In the genomic region with DNA sequence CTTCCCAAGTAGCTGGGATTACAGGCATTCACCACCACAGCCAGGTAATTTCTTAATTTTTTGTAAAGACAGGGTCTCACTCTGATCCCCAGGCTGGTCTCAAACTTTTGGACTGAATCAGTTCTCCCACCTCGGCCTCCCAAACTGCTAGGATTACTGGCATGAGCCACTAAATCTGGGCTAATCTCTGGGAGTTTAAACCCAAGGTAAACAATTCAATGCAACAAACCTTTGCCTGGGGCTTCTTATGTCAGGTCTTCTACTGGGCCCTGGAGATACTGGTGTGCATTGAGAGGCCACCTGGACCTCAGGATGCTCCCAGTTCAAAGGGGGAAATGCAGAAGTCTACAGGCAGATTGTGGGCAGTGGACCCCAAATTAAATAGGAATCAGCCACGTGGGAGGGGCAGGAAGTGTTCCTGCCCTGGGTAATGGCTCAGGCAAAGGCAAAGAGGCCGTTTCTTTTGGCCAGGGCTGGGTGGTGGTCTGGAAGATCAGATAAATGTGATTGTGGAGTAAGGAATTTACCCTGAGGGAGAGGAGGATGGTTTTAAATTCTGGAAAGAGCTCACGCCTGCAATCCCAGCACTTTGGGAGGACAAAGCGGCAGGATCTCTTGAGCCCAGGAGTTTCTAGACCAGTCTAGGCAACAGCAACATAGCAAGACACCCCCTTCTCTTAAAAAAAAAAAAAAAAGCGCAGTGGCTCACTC, we compare ENCODE assay signal across 16 cellular contexts. TPM values are rescaled to one million over a fixed set of nuclear protein-coding genes. Genes with fewer than 3 reads are reported as not detected.
A peak's percentile ranks its signal among the peaks of the same experiment; 100 is the strongest.
DNase-seq lines count a peak whose midpoint lies in the region; ATAC-seq and TF ChIP-seq lines count a peak whose summit lies in the region.
"Had no signal": no experiment of that assay in that cellular context is flagged by ENCODE, and none has a peak within 500 bp of the region (broad histone marks: within the 10 kb centered on the region; RNA-seq: fewer than 3 reads in every experiment).

No MANE protein-coding gene starts in this region.

- TF ChIP-seq CTCF in chondrocyte (IDR thresholded peaks at IDR 0.05) (no peak), lower lobe of right lung (IDR thresholded peaks at IDR 0.05) (no peak)

- CTCF ChIA-PET in activated CD8-positive, alpha-beta memory T cell treated with anti-CD3 and anti-CD28 coated beads, Interleukin-2, amount 10 ng/mL, durations not matched to agents 7 days and 5 days (lab: Charles Lee), result interaction anchor here (1.2 kb wide), 1 partner anchor 217 kb away, joined by 3 read pairs; no protein-coding TSS in a partner anchor

- no peaks in the 10 kb centered on the region for H3K36me3 ChIP-seq in lower lobe of right lung
- H3K36me3 ChIP-seq: thyroid gland had no signal

- no peak overlapping the region for H3K27ac Mint-ChIP-seq in activated CD8-positive, alpha-beta memory T cell treated with anti-CD3 and anti-CD28 coated beads, Interleukin-2, amount 10 ng/mL, durations not matched to agents 7 days and 5 days
- no peak overlapping the region for H3K27ac Mint-ChIP-seq in chondrocyte (ENCODE audit: unreplicated experiment)

- no peaks in the 10 kb centered on the region for H3K9me3 Mint-ChIP-seq in activated CD8-positive, alpha-beta memory T cell treated with anti-CD3 and anti-CD28 coated beads, Interleukin-2, amount 10 ng/mL, durations not matched to agents 7 days and 5 days (ENCODE audit: low read depth)
- no peaks in the 10 kb centered on the region for H3K9me3 Mint-ChIP-seq in chondrocyte (ENCODE audit: low read depth)

- H3K9me3 ChIP-seq in lower lobe of right lung, result no peaks in the 10 kb centered on the region
- H3K9me3 ChIP-seq: thyroid gland had no signal

- ATAC-seq in activated CD8-positive, alpha-beta memory T cell treated with anti-CD3 and anti-CD28 coated beads, Interleukin-2, amount 10 ng/mL, durations not matched to agents 7 days and 5 days, result no peak
- ATAC-seq in lower lobe of right lung (no peak), HG03025 (IDR thresholded peaks at IDR 0.05; ENCODE audit: low FRiP score, unreplicated experiment) (no peak)

- DNase-seq in activated CD8-positive, alpha-beta memory T cell treated with anti-CD3 and anti-CD28 coated beads, Interleukin-2, amount 10 ng/mL, durations not matched to agents 7 days and 5 days, result no peak
- DNase-seq in activated CD8-positive, alpha-beta memory T cell treated with anti-CD3 and anti-CD28 coated beads for 24 hours, result no peak
- peak; percentile 36 for DNase-seq in NCI-H82 treated with DMSO at 0.1 percent for 48 hours (lab: John Stamatoyannopoulos, UW; ENCODE audit: unreplicated experiment)
- DNase-seq in chondrocyte (ENCODE audit: low spot score), result peak; percentile 27
- DNase-seq in posterior vena cava (ENCODE audit: low spot score), result peak; percentile 23
- DNase-seq in NCI-H510A treated with DMSO at 0.1 percent for 48 hours (lab: John Stamatoyannopoulos, UW), result no peak
- no peak for DNase-seq in lower lobe of right lung
- DNase-seq: activated CD8-positive, alpha-beta memory T cell treated with anti-CD3 and anti-CD28 coated beads, Interleukin-2, amount 50 U/mL, for 4 hours; dermis blood vessel endothelial cell; KG1; NCI-H1436 treated with DMSO at 0.1 percent for 48 hours; NCI-H526 treated with DMSO at 0.1 percent for 48 hours; thyroid gland had no signal

- H3K4me3 Mint-ChIP-seq in activated CD8-positive, alpha-beta memory T cell treated with anti-CD3 and anti-CD28 coated beads, Interleukin-2, amount 10 ng/mL, durations not matched to agents 7 days and 5 days, result peak overlapping the region; percentile 29
- H3K4me3 Mint-ChIP-seq in chondrocyte (ENCODE audit: unreplicated experiment), result no peak overlapping the region

- H3K4me3 ChIP-seq in lower lobe of right lung, result no peak overlapping the region
- H3K4me3 ChIP-seq: lung, thyroid gland had no signal

- peaks cover 14% of the 10 kb centered on the region for H3K27me3 Mint-ChIP-seq in activated CD8-positive, alpha-beta memory T cell treated with anti-CD3 and anti-CD28 coated beads, Interleukin-2, amount 10 ng/mL, durations not matched to agents 7 days and 5 days
- H3K27me3 Mint-ChIP-seq in chondrocyte (ENCODE audit: low read depth), result peaks cover 2% of the 10 kb centered on the region

- no peak overlapping the region for H3K27ac ChIP-seq in lower lobe of right lung
- H3K27ac ChIP-seq: parathyroid adenoma, thyroid gland had no signal

- peaks cover 6% of the 10 kb centered on the region for H3K36me3 Mint-ChIP-seq in activated CD8-positive, alpha-beta memory T cell treated with anti-CD3 and anti-CD28 coated beads, Interleukin-2, amount 10 ng/mL, durations not matched to agents 7 days and 5 days
- no peaks in the 10 kb centered on the region for H3K36me3 Mint-ChIP-seq in chondrocyte (ENCODE audit: low read depth)

- peaks cover 8% of the 10 kb centered on the region for H3K4me1 ChIP-seq in lower lobe of right lung

- intact Hi-C loops in posterior vena cava (cut with DNase I) (loop anchor here in 1 of 2 donors (5.0 kb wide), 1 partner anchor 52 kb away; no protein-coding TSS in a partner anchor), lower lobe of right lung (cut with DNase I) (no loop called here)

- peaks cover 43% of the 10 kb centered on the region for H3K27me3 ChIP-seq in lower lobe of right lung (ENCODE audit: low read depth)

- H3K4me1 Mint-ChIP-seq in activated CD8-positive, alpha-beta memory T cell treated with anti-CD3 and anti-CD28 coated beads, Interleukin-2, amount 10 ng/mL, durations not matched to agents 7 days and 5 days, result peaks cover 20% of the 10 kb centered on the region
- H3K4me1 Mint-ChIP-seq in chondrocyte (ENCODE audit: low read depth), result peaks cover 8% of the 10 kb centered on the region

RNA-seq across cellular contexts. Expression of gene MYBL2, which starts 1.3 kb away (rescaled TPM):
- total RNA-seq in activated CD8-positive, alpha-beta memory T cell treated with anti-CD3 and anti-CD28 coated beads, Interleukin-2, amount 10 ng/mL, durations not matched to agents 7 days and 5 days, result 100 to 1,000 TPM; 114 to 118 TPM
- total RNA-seq in chondrocyte, result 14.6 to 16.8 TPM (median 15.7 TPM) in 3 replicates
- under 1 TPM; 0.24 to 0.60 TPM for total RNA-seq in posterior vena cava
- 1.7 TPM for total RNA-seq in lower lobe of right lung

Comparison
In these comparisons a context has a peak if more than half of its experiments do, and no peak if none do; other contexts are left out.
1. DNase-seq: peak in NCI-H82 treated with DMSO at 0.1 percent for 48 hours (single experiment), chondrocyte (single experiment) and posterior vena cava (single experiment); none in activated CD8-positive, alpha-beta memory T cell treated with anti-CD3 and anti-CD28 coated beads, Interleukin-2, amount 10 ng/mL, durations not matched to agents 7 days and 5 days (single experiment), activated CD8-positive, alpha-beta memory T cell treated with anti-CD3 and anti-CD28 coated beads for 24 hours (single experiment), NCI-H510A treated with DMSO at 0.1 percent for 48 hours (single experiment) and lower lobe of right lung (single experiment).